ENCODE assay signal across 14 cellular contexts in genomic region chr21:36693144-36694040, GRCh38. TPM values are rescaled to one million over a fixed set of nuclear protein-coding genes. Genes with fewer than 3 reads are reported as not detected.
A peak's percentile ranks its signal among the peaks of the same experiment; 100 is the strongest.
DNase-seq lines count a peak whose midpoint lies in the region; ATAC-seq and TF ChIP-seq lines count a peak whose summit lies in the region.
"Had no signal": no experiment of that assay in that cellular context is flagged by ENCODE, and none has a peak within 500 bp of the region (broad histone marks: within the 10 kb centered on the region; RNA-seq: fewer than 3 reads in every experiment).

No MANE protein-coding gene starts in this region.

- intact Hi-C loops in dorsolateral prefrontal cortex (cut with DNase I): no loop called here

- H3K4me1 Mint-ChIP-seq in activated CD8-positive, alpha-beta memory T cell treated with anti-CD3 and anti-CD28 coated beads, Interleukin-2, amount 10 ng/mL, durations not matched to agents 7 days and 5 days: peaks cover 4% of the 10 kb centered on the region
- H3K4me1 Mint-ChIP-seq in glutamatergic neuron (ENCODE audit: low read depth, unreplicated experiment): peaks cover 25% of the 10 kb centered on the region

- H3K27me3 Mint-ChIP-seq in activated CD8-positive, alpha-beta memory T cell treated with anti-CD3 and anti-CD28 coated beads, Interleukin-2, amount 10 ng/mL, durations not matched to agents 7 days and 5 days: peaks cover 94% of the 10 kb centered on the region
- peaks cover 39% of the 10 kb centered on the region for H3K27me3 Mint-ChIP-seq in glutamatergic neuron (ENCODE audit: unreplicated experiment)

- peaks cover 2% of the 10 kb centered on the region for H3K36me3 Mint-ChIP-seq in activated CD8-positive, alpha-beta memory T cell treated with anti-CD3 and anti-CD28 coated beads, Interleukin-2, amount 10 ng/mL, durations not matched to agents 7 days and 5 days
- peaks cover 3% of the 10 kb centered on the region for H3K36me3 Mint-ChIP-seq in glutamatergic neuron (ENCODE audit: unreplicated experiment)

- H3K9me3 Mint-ChIP-seq in activated CD8-positive, alpha-beta memory T cell treated with anti-CD3 and anti-CD28 coated beads, Interleukin-2, amount 10 ng/mL, durations not matched to agents 7 days and 5 days (ENCODE audit: low read depth): no peaks in the 10 kb centered on the region
- peaks cover 10% of the 10 kb centered on the region for H3K9me3 Mint-ChIP-seq in glutamatergic neuron (ENCODE audit: unreplicated experiment)

- no peak for DNase-seq in activated CD8-positive, alpha-beta memory T cell treated with anti-CD3 and anti-CD28 coated beads, Interleukin-2, amount 10 ng/mL, durations not matched to agents 7 days and 5 days
- DNase-seq in activated CD8-positive, alpha-beta memory T cell treated with anti-CD3 and anti-CD28 coated beads, Interleukin-2, amount 50 U/mL, for 4 hours: no peak
- DNase-seq in RWPE2 (ENCODE audit: low spot score) (no peak), glutamatergic neuron (peak; percentile 56), retina (peak; percentile 80), dorsolateral prefrontal cortex (no peak), putamen (ENCODE audit: low spot score) (no peak)
- DNase-seq: NCI-H1048, NCI-H69, substantia nigra had no signal

- no peak overlapping the region for H3K27ac Mint-ChIP-seq in activated CD8-positive, alpha-beta memory T cell treated with anti-CD3 and anti-CD28 coated beads, Interleukin-2, amount 10 ng/mL, durations not matched to agents 7 days and 5 days
- H3K27ac Mint-ChIP-seq in glutamatergic neuron (ENCODE audit: unreplicated experiment): no peak overlapping the region

- CTCF ChIA-PET in activated CD8-positive, alpha-beta memory T cell treated with anti-CD3 and anti-CD28 coated beads, Interleukin-2, amount 10 ng/mL, durations not matched to agents 7 days and 5 days (lab: Charles Lee): interaction anchor here (2.1 kb wide), 1 partner anchor 8 kb away, joined by 4 read pairs; no protein-coding TSS in a partner anchor

- no peaks in the 10 kb centered on the region for H3K27me3 ChIP-seq in RWPE2 (ENCODE audit: insufficient read depth, poor library complexity, severe bottlenecking)
- H3K27me3 ChIP-seq in dorsolateral prefrontal cortex: peaks cover 39 to 99% (median 85%) of the 10 kb centered on the region in 45 donors

- H3K4me3 ChIP-seq in RWPE2 (ENCODE audit: severe bottlenecking) (peak overlapping the region; percentile 26), dorsolateral prefrontal cortex (peak overlapping the region in 7 of 59 donors; percentile 5 to 16 (median 9))
- H3K4me3 ChIP-seq: ascending aorta, left lung had no signal

- H3K27ac ChIP-seq in RWPE2 (ENCODE audit: poor library complexity, severe bottlenecking) (peak overlapping the region; percentile 82), dorsolateral prefrontal cortex (no peak overlapping the region)
- H3K27ac ChIP-seq: ascending aorta, left lung had no signal

- peak overlapping the region; percentile 17 for H3K4me3 Mint-ChIP-seq in activated CD8-positive, alpha-beta memory T cell treated with anti-CD3 and anti-CD28 coated beads, Interleukin-2, amount 10 ng/mL, durations not matched to agents 7 days and 5 days
- H3K4me3 Mint-ChIP-seq in glutamatergic neuron (ENCODE audit: unreplicated experiment): peak overlapping the region; percentile 58

- no peaks in the 10 kb centered on the region for H3K9me3 ChIP-seq in RWPE2 (ENCODE audit: severe bottlenecking)
- H3K9me3 ChIP-seq: ascending aorta, left lung had no signal

- H3K36me3 ChIP-seq in RWPE2 (ENCODE audit: low read depth): no peaks in the 10 kb centered on the region
- H3K36me3 ChIP-seq: ascending aorta, left lung had no signal

- H3K4me1 ChIP-seq in RWPE2 (ENCODE audit: insufficient read depth, poor library complexity, severe bottlenecking): peaks cover 5% of the 10 kb centered on the region

- ATAC-seq in activated CD8-positive, alpha-beta memory T cell treated with anti-CD3 and anti-CD28 coated beads, Interleukin-2, amount 10 ng/mL, durations not matched to agents 7 days and 5 days: no peak
- peak; percentile 11 for ATAC-seq in RWPE2 (ENCODE audit: low read depth)
- no peak for ATAC-seq in GM18858 (IDR thresholded peaks at IDR 0.05; ENCODE audit: unreplicated experiment)
- ATAC-seq: left lung had no signal

- TF ChIP-seq CTCF in RWPE2 (IDR thresholded peaks at IDR 0.05; ENCODE audit: poor library complexity, severe bottlenecking) (peak; percentile 54), glutamatergic neuron (IDR thresholded peaks at IDR 0.05; ENCODE audit: partially characterized antibody, unreplicated experiment) (peak; percentile 66), dorsolateral prefrontal cortex (IDR thresholded peaks at IDR 0.05 in 54 of 56, conservative IDR thresholded peaks at IDR 0.05 in 2 of 56; ENCODE audit: low read depth in 1 of 56, partially characterized antibody in 56 of 56) (peak in 2 of 56 donors; percentile 11 to 19)

RNA-seq across cellular contexts. Expression of gene SIM2, which starts 5.5 kb away (rescaled TPM):
- total RNA-seq in activated CD8-positive, alpha-beta memory T cell treated with anti-CD3 and anti-CD28 coated beads, Interleukin-2, amount 10 ng/mL, durations not matched to agents 7 days and 5 days: under 1 TPM in 1 of 2 experiments, not detected in 1; 0.09 TPM
- total RNA-seq in glutamatergic neuron (ENCODE audit: unreplicated experiment) (4.8 TPM), dorsolateral prefrontal cortex (1 to 10 TPM in 66 of 120 experiments, under 1 TPM in 53, not detected in 1; 0.14 to 5.7 (median 1.1) TPM)
- total RNA-seq: activated CD8-positive, alpha-beta memory T cell treated with anti-CD3 and anti-CD28 coated beads for 36 hours; ascending aorta; left lung had no signal

Comparison
In these comparisons a context has a peak if more than half of its experiments do, and no peak if none do; other contexts are left out.
1. DNase-seq: peak in glutamatergic neuron (single experiment) and retina (single experiment); none in activated CD8-positive, alpha-beta memory T cell treated with anti-CD3 and anti-CD28 coated beads, Interleukin-2, amount 10 ng/mL, durations not matched to agents 7 days and 5 days (single experiment), activated CD8-positive, alpha-beta memory T cell treated with anti-CD3 and anti-CD28 coated beads, Interleukin-2, amount 50 U/mL, for 4 hours (single experiment), RWPE2 (single experiment), dorsolateral prefrontal cortex (0 of 10) and putamen (single experiment).